Comparison of ENCODE assay signal across 1 cellular context in genomic region chr6:52596371-52597028, GRCh38.
A peak's percentile ranks its signal among the peaks of the same experiment; 100 is the strongest.
TF ChIP-seq lines count a peak whose summit lies in the region.

No MANE protein-coding gene starts in this region.

TF ChIP-seq in HepG2, 621 proteins besides CTCF, POLR2A, EP300 and RAD21 (continued from another document and continues in another):
- TF ChIP-seq PATZ1 (CRISPR knock-in tag; IDR thresholded peaks at IDR 0.05) (peak; percentile 74), MAFK (conservative IDR thresholded peaks at IDR 0.05 in 1 of 2, IDR thresholded peaks at IDR 0.05 in 1 of 2; ENCODE audit: low read length in 2 of 2) (peak; percentile 20 to 41; a peak in 2 of 4 replicates), CCDC6 (CRISPR knock-in tag; IDR thresholded peaks at IDR 0.05) (peak; percentile 74; the same call in 1 of the 2 replicates), ASH2L (IDR thresholded peaks at IDR 0.05; ENCODE audit: insufficient read length, low read depth, low read length) (peak; percentile 39), ZNF513 (CRISPR knock-in tag; conservative IDR thresholded peaks at IDR 0.05) (no peak), HMG20A (CRISPR knock-in tag; IDR thresholded peaks at IDR 0.05; ENCODE audit: borderline replicate concordance) (peak; percentile 12), THAP8 (CRISPR knock-in tag; IDR thresholded peaks at IDR 0.05; ENCODE audit: borderline replicate concordance) (no peak), BCL6 (CRISPR knock-in tag; IDR thresholded peaks at IDR 0.05) (0 out of 2 replicates have a peak, but pooled peaks have one; percentile 20), MED1 (CRISPR knock-in tag; IDR thresholded peaks at IDR 0.05) (0 out of 2 replicates have a peak, but pooled peaks have one; percentile 26), KAT8 (CRISPR knock-in tag; IDR thresholded peaks at IDR 0.05) (0 out of 2 replicates have a peak, but pooled peaks have one; percentile 26), CEBPG (CRISPR knock-in tag; IDR thresholded peaks at IDR 0.05) (0 out of 2 replicates have a peak, but pooled peaks have one; percentile 35), KLF9 (CRISPR knock-in tag; IDR thresholded peaks at IDR 0.05; ENCODE audit: low read depth) (no peak), BRCA1 (CRISPR knock-in tag; IDR thresholded peaks at IDR 0.05) (no peak), ZBTB3 (CRISPR knock-in tag; IDR thresholded peaks at IDR 0.05; ENCODE audit: borderline replicate concordance, low read depth) (0 out of 2 replicates have a peak, but pooled peaks have one; percentile 30), ZNF839 (CRISPR knock-in tag; IDR thresholded peaks at IDR 0.05; ENCODE audit: borderline replicate concordance) (no peak), ZNF749 (CRISPR knock-in tag; IDR thresholded peaks at IDR 0.05; ENCODE audit: borderline replicate concordance) (no peak), SMC3 (IDR thresholded peaks at IDR 0.05; ENCODE audit: low read length) (0 out of 2 replicates have a peak, but pooled peaks have one; percentile 13), CREM (IDR thresholded peaks at IDR 0.05) (0 out of 2 replicates have a peak, but pooled peaks have one; percentile 36), CREM (CRISPR knock-in tag; IDR thresholded peaks at IDR 0.05) (no peak), HDAC2 (CRISPR knock-in tag; IDR thresholded peaks at IDR 0.05) (peak; percentile 43; the same call in 1 of the 2 replicates), DR1 (CRISPR knock-in tag; IDR thresholded peaks at IDR 0.05) (no peak), THAP11 (CRISPR knock-in tag; IDR thresholded peaks at IDR 0.05) (no peak), JARID2 (CRISPR knock-in tag; IDR thresholded peaks at IDR 0.05; ENCODE audit: insufficient replicate concordance) (no peak), SOX5 (CRISPR knock-in tag; IDR thresholded peaks at IDR 0.05; ENCODE audit: borderline replicate concordance) (peak; percentile 66; the same call in 1 of the 2 replicates), PAXIP1 (CRISPR knock-in tag; conservative IDR thresholded peaks at IDR 0.05) (peak; percentile 52), FOXA3 (CRISPR knock-in tag; IDR thresholded peaks at IDR 0.05) (peak; percentile 91), ZSCAN31 (CRISPR knock-in tag; IDR thresholded peaks at IDR 0.05; ENCODE audit: low read depth) (0 out of 2 replicates have a peak, but pooled peaks have one; percentile 32), CC2D1A (CRISPR knock-in tag; IDR thresholded peaks at IDR 0.05) (no peak), ZSCAN9 (CRISPR knock-in tag; IDR thresholded peaks at IDR 0.05; ENCODE audit: borderline replicate concordance) (peak; percentile 54; the same call in 1 of the 2 replicates), SNAI1 (CRISPR knock-in tag; IDR thresholded peaks at IDR 0.05; ENCODE audit: borderline replicate concordance) (no peak), GATAD2A (CRISPR knock-in tag; IDR thresholded peaks at IDR 0.05) (peak; percentile 79), SALL2 (CRISPR knock-in tag; IDR thresholded peaks at IDR 0.05) (no peak), ARID5B (CRISPR knock-in tag; IDR thresholded peaks at IDR 0.05) (peak; percentile 72), ZNF362 (CRISPR knock-in tag; IDR thresholded peaks at IDR 0.05; ENCODE audit: borderline replicate concordance) (peak; percentile 75), ZUFSP (CRISPR knock-in tag; IDR thresholded peaks at IDR 0.05; ENCODE audit: borderline replicate concordance) (no peak), DPF2 (CRISPR knock-in tag; IDR thresholded peaks at IDR 0.05; ENCODE audit: borderline replicate concordance, low read depth) (peak; percentile 51; the same call in 1 of the 2 replicates), ATF7-NPFF (CRISPR knock-in tag; IDR thresholded peaks at IDR 0.05; ENCODE audit: low read depth) (no peak), ZNF431 (CRISPR knock-in tag; IDR thresholded peaks at IDR 0.05; ENCODE audit: borderline replicate concordance, low read depth) (no peak), SOX13 (IDR thresholded peaks at IDR 0.05) (no peak), SOX13 (CRISPR knock-in tag; conservative IDR thresholded peaks at IDR 0.05 in 1 of 2, IDR thresholded peaks at IDR 0.05 in 1 of 2) (peak in 1 of 2 experiments; percentile 76; a peak in 2 of 4 replicates), MXI1 (IDR thresholded peaks at IDR 0.05; ENCODE audit: borderline replicate concordance, low read depth, low read length) (peak; percentile 16; the same call in 1 of the 3 replicates), MYPOP (CRISPR knock-in tag; IDR thresholded peaks at IDR 0.05) (peak; percentile 59; the same call in 1 of the 2 replicates), SAP130 (CRISPR knock-in tag; IDR thresholded peaks at IDR 0.05; ENCODE audit: low read depth) (peak; percentile 68), REL (CRISPR knock-in tag; conservative IDR thresholded peaks at IDR 0.05) (no peak), ZNF12 (CRISPR knock-in tag; IDR thresholded peaks at IDR 0.05) (0 out of 2 replicates have a peak, but pooled peaks have one; percentile 15), ZNF430 (CRISPR knock-in tag; IDR thresholded peaks at IDR 0.05) (no peak), ZNF597 (CRISPR knock-in tag; IDR thresholded peaks at IDR 0.05) (no peak), RXRB (CRISPR knock-in tag; IDR thresholded peaks at IDR 0.05; ENCODE audit: borderline replicate concordance) (peak; percentile 17; the same call in 1 of the 2 replicates), ZEB1 (IDR thresholded peaks at IDR 0.05; ENCODE audit: insufficient replicate concordance, low read depth) (peak; percentile 22), XRCC5 (optimal IDR thresholded peaks at IDR 0.05; ENCODE audit: low read length) (peak; percentile 12), FOXO1 (CRISPR knock-in tag; IDR thresholded peaks at IDR 0.05) (0 out of 2 replicates have a peak, but pooled peaks have one; percentile 19), SALL1 (CRISPR knock-in tag; IDR thresholded peaks at IDR 0.05) (peak; percentile 41; the same call in 1 of the 2 replicates)
